25 cellular contexts compared by ENCODE assay signal in genomic region chr19:45307361-45307760, GRCh38. TPM values are rescaled to one million over a fixed set of nuclear protein-coding genes. Genes with fewer than 3 reads are reported as not detected.
DNase-seq lines count a peak whose midpoint lies in the region; ATAC-seq, FAIRE-seq and TF ChIP-seq lines count a peak whose summit lies in the region.
"Had no signal": no experiment of that assay in that cellular context is flagged by ENCODE, and none has a peak within 500 bp of the region (broad histone marks: within the 10 kb centered on the region; RNA-seq: fewer than 3 reads in every experiment).

No MANE protein-coding gene starts in this region.

- peak overlapping the region; percentile 15; the same call in 1 of the 2 replicates for H4K8ac ChIP-seq in H1 (ENCODE audit: extremely low read depth, insufficient read depth, low read length)

- no peak for TF ChIP-seq EP300 in H1 (IDR thresholded peaks at IDR 0.05; ENCODE audit: borderline replicate concordance in 1 of 2, low read depth in 2 of 2, low read length in 2 of 2)

- H4K20me1 ChIP-seq in H1 (replicated peaks in 1 of 2; ENCODE audit: control insufficient read depth in 1 of 2, insufficient read depth in 2 of 2, low read length in 2 of 2) (no peaks in the 10 kb centered on the region), osteoblast (ENCODE audit: insufficient read depth, low read length) (peaks cover 3% of the 10 kb centered on the region)

- H3K79me1 ChIP-seq in H1 (ENCODE audit: low read depth, low read length) = no peaks in the 10 kb centered on the region

- DNase-seq in cardiac muscle cell (ENCODE audit: low read depth in 1 of 2, low spot score in 1 of 2) = no peak
- no peak for DNase-seq in heart right ventricle
- DNase-seq in H1 (ENCODE audit: low read depth in 1 of 2, low spot score in 2 of 2) = no peak
- DNase-seq in osteoblast (ENCODE audit: insufficient read length, low spot score, missing footprints) = peak; percentile 41
- DNase-seq in erythroblast (lab: John Stamatoyannopoulos, UW) = no peak
- DNase-seq in adrenal gland = no peak
- no peak for DNase-seq in kidney tubule cell (ENCODE audit: low spot score)
- DNase-seq: AML-193; CD4-positive, alpha-beta T cell; CD8-positive, alpha-beta memory T cell; DMS 273 treated with DMSO at 0.1 percent for 48 hours; DMS79; GDM1; HFFc6 had no signal

- ATAC-seq in heart right ventricle = no peak

- H3K79me2 ChIP-seq in H1 (ENCODE audit: control insufficient read depth in 1 of 2, insufficient read depth in 2 of 2, low read length in 2 of 2) = no peaks in the 10 kb centered on the region
- H3K79me2 ChIP-seq in osteoblast (ENCODE audit: insufficient read depth, low read length) = no peaks in the 10 kb centered on the region

- intact Hi-C loops in heart right ventricle (cut with DNase I) (no loop called here), adrenal gland (cut with DNase I) (no loop called here)

- H2AFZ ChIP-seq in H1 (ENCODE audit: low read length) (no peak overlapping the region), osteoblast (ENCODE audit: low read length) (no peak overlapping the region)
- H2AFZ ChIP-seq: GM23338 had no signal

- no peak overlapping the region for H4K5ac ChIP-seq in H1 (ENCODE audit: insufficient read length, low read depth, low read length)

- no peak overlapping the region for H2BK120ac ChIP-seq in H1 (replicated peaks; ENCODE audit: low read depth, low read length)

- H3K36me3 ChIP-seq in cardiac muscle cell (no peaks in the 10 kb centered on the region), heart right ventricle (peaks cover 0 to 75% (median 4%) of the 10 kb centered on the region in 9 donors), H1 (ENCODE audit: control insufficient read depth in 2 of 4, insufficient read depth in 4 of 4, low read length in 3 of 4) (no peaks in the 10 kb centered on the region; a peak in 1 of 8 replicates), osteoblast (ENCODE audit: insufficient read depth, low read length) (no peaks in the 10 kb centered on the region), skeletal muscle tissue (ENCODE audit: control insufficient read depth in 3 of 3, insufficient read depth in 3 of 3, low read length in 3 of 3) (peaks cover 45 to 61% (median 52%) of the 10 kb centered on the region in 3 donors), adrenal gland (replicated peaks in 1 of 2) (no peaks in the 10 kb centered on the region)
- H3K36me3 ChIP-seq: BE2C, HAP-1 had no signal

- no peak overlapping the region for H3K4ac ChIP-seq in H1 (replicated peaks; ENCODE audit: insufficient read length, low read depth, low read length)

- H3K27ac ChIP-seq in cardiac muscle cell (peak overlapping the region; percentile 10), heart right ventricle (no peak overlapping the region), H1 (ENCODE audit: low read depth, low read length) (no peak overlapping the region), osteoblast (ENCODE audit: low read depth, low read length) (no peak overlapping the region), skeletal muscle tissue (ENCODE audit: low read depth, low read length) (peak overlapping the region; percentile 57), adrenal gland (no peak overlapping the region)
- H3K27ac ChIP-seq: 22Rv1; BLaER1 treated with 17β-estradiol and CSF1 and Interleukin-3, amounts not matched to agents 10 nM and 100 nM had no signal

- FAIRE-seq in H1 (lab: Jason Lieb, UNC) = no peak
- FAIRE-seq: A204.1, D721Med, GM12878, H54 had no signal

- CTCF ChIA-PET in H1 (lab: Charles Lee; ENCODE audit: partially characterized antibody) = interaction anchor here (0.6 to 1.9 kb wide), 5 partner anchors 26 to 110 kb away, joined by 3 to 7 read pairs (median 3); no protein-coding TSS in a partner anchor

- no peaks in the 10 kb centered on the region for H3K9me3 ChIP-seq in cardiac muscle cell (ENCODE audit: low read depth)
- peaks cover 0 to 9% (median 0%) of the 10 kb centered on the region in 11 donors for H3K9me3 ChIP-seq in heart right ventricle
- H3K9me3 ChIP-seq in H1 (ENCODE audit: insufficient read depth in 2 of 2, low read depth in 1 of 2, low read length in 1 of 2) = no peaks in the 10 kb centered on the region
- no peaks in the 10 kb centered on the region for H3K9me3 ChIP-seq in osteoblast (ENCODE audit: low read depth, low read length)
- H3K9me3 ChIP-seq in skeletal muscle tissue (ENCODE audit: control insufficient read depth in 3 of 3, low read length in 3 of 3) = peaks cover 0 to 2% (median 0%) of the 10 kb centered on the region in 3 donors
- H3K9me3 ChIP-seq in adrenal gland (replicated peaks in 1 of 3) = no peaks in the 10 kb centered on the region
- H3K9me3 ChIP-seq: BE2C; BLaER1 treated with 17β-estradiol and CSF1 and Interleukin-3, amounts not matched to agents 10 nM and 100 nM; HAP-1 had no signal

- no peak overlapping the region for H3K9ac ChIP-seq in H1 (replicated peaks in 1 of 4; ENCODE audit: extremely low read depth in 1 of 4, low read depth in 3 of 4, low read length in 3 of 4)
- H3K9ac ChIP-seq in skeletal muscle tissue (ENCODE audit: low read depth in 1 of 3, low read length in 3 of 3) = peak overlapping the region in 1 of 3 donors; percentile 16
- H3K9ac ChIP-seq: BLaER1 treated with 17β-estradiol and CSF1 and Interleukin-3, amounts not matched to agents 10 nM and 100 nM had no signal

- TF ChIP-seq CTCF in cardiac muscle cell (IDR thresholded peaks at IDR 0.05; ENCODE audit: low read depth, low read length) = no peak
- no peak for TF ChIP-seq CTCF in heart right ventricle (IDR thresholded peaks at IDR 0.05)
- no peak for TF ChIP-seq CTCF in H1 (IDR thresholded peaks at IDR 0.05; ENCODE audit: control extremely low read depth in 1 of 3, insufficient read depth in 1 of 3, low read depth in 1 of 3, low read length in 3 of 3)
- TF ChIP-seq CTCF in osteoblast (IDR thresholded peaks at IDR 0.05; ENCODE audit: extremely low read depth, low read depth, low read length) = no peak
- TF ChIP-seq CTCF in adrenal gland (IDR thresholded peaks at IDR 0.05) = no peak

- no peak overlapping the region for H2BK5ac ChIP-seq in H1 (ENCODE audit: low read depth, low read length)

- no peak overlapping the region for H3K4me3 ChIP-seq in cardiac muscle cell
- H3K4me3 ChIP-seq in heart right ventricle = no peak overlapping the region
- no peak overlapping the region for H3K4me3 ChIP-seq in H1 (ENCODE audit: extremely low read depth in 1 of 4, insufficient read depth in 2 of 4, low read depth in 3 of 4, low read length in 4 of 4)
- H3K4me3 ChIP-seq in osteoblast (ENCODE audit: insufficient read depth, low read length) = no peak overlapping the region
- peak overlapping the region in 1 of 3 donors; percentile 6 for H3K4me3 ChIP-seq in skeletal muscle tissue (ENCODE audit: low read length in 3 of 3)
- no peak overlapping the region for H3K4me3 ChIP-seq in adrenal gland
- H3K4me3 ChIP-seq: BLaER1 treated with 17β-estradiol and CSF1 and Interleukin-3, amounts not matched to agents 10 nM and 100 nM; GM12878; GM23338; HAP-1 had no signal

- H2BK20ac ChIP-seq in H1 (ENCODE audit: low read length) = no peak overlapping the region

- no peak overlapping the region for H4K91ac ChIP-seq in H1 (replicated peaks; ENCODE audit: insufficient read length, low read length)

- TF ChIP-seq POLR2A in H1 (IDR thresholded peaks at IDR 0.05; ENCODE audit: control extremely low read depth in 1 of 2, low read depth in 2 of 2, low read length in 2 of 2) (no peak), erythroblast (IDR thresholded peaks at IDR 0.05; ENCODE audit: low read length) (no peak), adrenal gland (IDR thresholded peaks at IDR 0.05) (no peak)

- no peak overlapping the region for H3K14ac ChIP-seq in H1 (ENCODE audit: insufficient read length)

- H2AK5ac ChIP-seq in H1 (ENCODE audit: low read depth, low read length) = no peak overlapping the region

- WGBS in heart right ventricle, 2 donors = 89 to 92% methylated on average over 19 of the region's 19 CpGs
- 90% methylated on average over 19 of the region's 19 CpGs; no CpG with 5 or more reads in 1 of the 2 experiments for WGBS in H1 (ENCODE audit: extremely low coverage in 1 of 2, insufficient coverage in 1 of 2, insufficient read length in 1 of 2, insufficient replicate concordance in 2 of 2, low coverage in 1 of 2, low lambda C conversion rate in 2 of 2, missing lambda C conversion rate in 1 of 2), 2 experiments
- WGBS in adrenal gland, 4 donors = 78 to 89% (median 86%) methylated on average over 13 to 19 of the region's 19 CpGs

- H3K23ac ChIP-seq in H1 (ENCODE audit: insufficient read length) = no peak overlapping the region

- H3K27me3 ChIP-seq in cardiac muscle cell = no peaks in the 10 kb centered on the region
- no peaks in the 10 kb centered on the region for H3K27me3 ChIP-seq in heart right ventricle
- H3K27me3 ChIP-seq in H1 (replicated peaks in 1 of 4; ENCODE audit: control insufficient read depth in 3 of 4, extremely low read depth in 1 of 4, insufficient read depth in 3 of 4, low read length in 3 of 4) = peaks cover 0 to 13% (median 11%) of the 10 kb centered on the region in 4 experiments; a peak in 3 of 7 replicates
- H3K27me3 ChIP-seq in osteoblast (ENCODE audit: insufficient read depth, low read length) = no peaks in the 10 kb centered on the region
- H3K27me3 ChIP-seq in skeletal muscle tissue (ENCODE audit: control insufficient read depth in 3 of 3, insufficient read depth in 3 of 3, low read length in 3 of 3) = no peaks in the 10 kb centered on the region
- H3K27me3 ChIP-seq in adrenal gland = no peaks in the 10 kb centered on the region
- H3K27me3 ChIP-seq: BE2C; BLaER1 treated with 17β-estradiol and CSF1 and Interleukin-3, amounts not matched to agents 10 nM and 100 nM had no signal

- no peaks in the 10 kb centered on the region for H3K23me2 ChIP-seq in H1 (ENCODE audit: low read depth, low read length)

- TF ChIP-seq RAD21 in H1 (IDR thresholded peaks at IDR 0.05 in 1 of 2, conservative IDR thresholded peaks at IDR 0.05 in 1 of 2; ENCODE audit: low read depth in 2 of 2, low read length in 2 of 2) = no peak

- no peaks in the 10 kb centered on the region for H3K4me1 ChIP-seq in cardiac muscle cell (ENCODE audit: low read depth)
- peaks cover 0 to 40% (median 3%) of the 10 kb centered on the region in 9 donors for H3K4me1 ChIP-seq in heart right ventricle
- no peaks in the 10 kb centered on the region; a peak in 2 of 7 replicates for H3K4me1 ChIP-seq in H1 (replicated peaks in 1 of 4; ENCODE audit: control insufficient read depth in 3 of 4, insufficient read depth in 4 of 4, low read length in 3 of 4)
- peaks cover 3% of the 10 kb centered on the region for H3K4me1 ChIP-seq in osteoblast (ENCODE audit: insufficient read depth, low read length)
- H3K4me1 ChIP-seq in skeletal muscle tissue (ENCODE audit: control insufficient read depth in 3 of 3, insufficient read depth in 3 of 3, low read length in 3 of 3) = peaks cover 24 to 35% (median 29%) of the 10 kb centered on the region in 3 donors
- H3K4me1 ChIP-seq in adrenal gland (replicated peaks in 1 of 2) = no peaks in the 10 kb centered on the region
- H3K4me1 ChIP-seq: HAP-1 had no signal

- no peak overlapping the region for H2BK15ac ChIP-seq in H1 (ENCODE audit: low read length)

- POLR2A ChIA-PET in H1 (lab: Charles Lee; ENCODE audit: partially characterized antibody) = interaction anchor here (1.0 to 2.1 kb wide), 5 partner anchors 19 to 215 kb away, joined by 3 to 6 read pairs (median 3); partner anchors contain the start of gene PPP1R37

- H3K56ac ChIP-seq in H1 (replicated peaks; ENCODE audit: insufficient read length, low read depth, low read length) = no peak overlapping the region

- 0 out of 2 replicates have a peak overlapping the region, but pooled peaks have one; percentile 27 for H2BK12ac ChIP-seq in H1 (ENCODE audit: low read depth, low read length)

- H3K4me2 ChIP-seq in H1 (ENCODE audit: insufficient read depth in 1 of 2, low read depth in 2 of 2, low read length in 2 of 2) (no peak overlapping the region), osteoblast (ENCODE audit: insufficient read depth, low read length) (no peak overlapping the region)
- H3K4me2 ChIP-seq: BLaER1 treated with 17β-estradiol and CSF1 and Interleukin-3, amounts not matched to agents 10 nM and 100 nM; GM23338 had no signal

- no peak overlapping the region for H3K18ac ChIP-seq in H1 (ENCODE audit: extremely low read depth, low read length)

RNA-seq across cellular contexts. Expression of gene CKM, which starts 15.3 kb away (rescaled TPM):
- total RNA-seq in cardiac muscle cell = 406 and 481 TPM in 2 replicates
- polyA plus RNA-seq in cardiac muscle cell = 441 and 529 TPM in 2 replicates
- total RNA-seq in heart right ventricle = 1,000 to 10,000 TPM; 3,088 to 7,765 (median 4,540) TPM
- 1,000 to 10,000 TPM; 2,078 to 4,353 TPM for polyA plus RNA-seq in heart right ventricle
- not detected in 2 replicates for total RNA-seq in H1 (2021; fragmentation: NEBNext Ultra II Directional; extraction: Animal tissue kit (Norgen Biotek cat#: 25700))
- 0.08 and 0.09 TPM in 2 replicates for polyA plus RNA-seq in H1 (2011; rRNA removed)
- polyA plus RNA-seq in H1 (2011; cell fraction: cytosol; rRNA removed) = 0.09 TPM
- 0.06 TPM for polyA plus RNA-seq in H1 (2011; cell fraction: nucleus; rRNA removed)
- 0.13 to 0.28 TPM in 2 of 4 replicates, not detected in the others for polyA plus RNA-seq in H1 (2012, experiment 1 of 2)
- 0.09 TPM for polyA plus RNA-seq in H1 (2012, experiment 2 of 2)
- polyA plus RNA-seq in H1 (2013, experiment 1 of 2) = 0.06 TPM
- polyA plus RNA-seq in H1 (2013, experiment 2 of 2) = 0.06 TPM
- polyA minus RNA-seq in H1 (2011; rRNA and poly(A)+ RNA removed) = not detected in 2 replicates
- polyA minus RNA-seq in H1 (2011; cell fraction: cytosol; rRNA and poly(A)+ RNA removed) = not detected
- not detected for polyA minus RNA-seq in H1 (2011; cell fraction: nucleus; rRNA and poly(A)+ RNA removed)
- total RNA-seq in osteoblast = under 0.01 and 0.36 TPM in 2 replicates
- total RNA-seq in skeletal muscle tissue = 3,746 TPM
- 10 to 100 TPM in 1 of 8 donors, 1 to 10 TPM in 1, under 1 TPM in 1, not detected in 5; 0.39 to 51.3 (median 1.3) TPM for total RNA-seq in adrenal gland
- polyA plus RNA-seq in adrenal gland = 1 to 10 TPM in 2 of 3 donors, not detected in 1; 1.5 to 2.7 TPM
- total RNA-seq: CD4-positive, alpha-beta T cell; CD8-positive, alpha-beta memory T cell; GM23338; HFFc6 had no signal
- polyA plus RNA-seq: GM23338 had no signal

RNA-seq across cellular contexts. Expression of gene KLC3, which starts 33.2 kb away (rescaled TPM):
- total RNA-seq in cardiac muscle cell (2.4 and 4.0 TPM in 2 replicates), heart right ventricle (under 1 TPM in 2 of 10 donors, not detected in 8; 0.14 TPM), osteoblast (0.29 and 0.72 TPM in 2 replicates), skeletal muscle tissue (0.52 TPM), adrenal gland (under 1 TPM in 2 of 8 donors, not detected in 6; 0.28 to 0.30 TPM)
- polyA plus RNA-seq in cardiac muscle cell (1.8 and 3.7 TPM in 2 replicates), heart right ventricle (under 1 TPM in 1 of 2 donors, not detected in 1; 0.16 TPM), H1 (2011; rRNA removed) (1.3 and 2.4 TPM in 2 replicates), adrenal gland (under 1 TPM in 2 of 3 donors, not detected in 1; 0.16 to 0.17 TPM)
- total RNA-seq in H1 (2021; fragmentation: NEBNext Ultra II Directional; extraction: Animal tissue kit (Norgen Biotek cat#: 25700)) = 2.8 and 3.2 TPM in 2 replicates
- 2.7 TPM for polyA plus RNA-seq in H1 (2011; cell fraction: cytosol; rRNA removed)
- 3.0 TPM for polyA plus RNA-seq in H1 (2011; cell fraction: nucleus; rRNA removed)
- polyA plus RNA-seq in H1 (2012, experiment 1 of 2) = 0.50 to 1.9 TPM (median 1.8 TPM) in 4 replicates
- 2.0 TPM for polyA plus RNA-seq in H1 (2012, experiment 2 of 2)
- 3.0 TPM for polyA plus RNA-seq in H1 (2013, experiment 1 of 2)
- 2.4 TPM for polyA plus RNA-seq in H1 (2013, experiment 2 of 2)
- 0.41 and 0.50 TPM in 2 replicates for polyA minus RNA-seq in H1 (2011; rRNA and poly(A)+ RNA removed)
- polyA minus RNA-seq in H1 (2011; cell fraction: cytosol; rRNA and poly(A)+ RNA removed) = 1.0 TPM
- 1.00 TPM for polyA minus RNA-seq in H1 (2011; cell fraction: nucleus; rRNA and poly(A)+ RNA removed)
- total RNA-seq: CD4-positive, alpha-beta T cell; CD8-positive, alpha-beta memory T cell; HFFc6 had no signal
- polyA plus RNA-seq: CD14-positive monocyte; CD8-positive, alpha-beta memory T cell had no signal

RNA-seq across cellular contexts. Expression of gene MARK4, which starts 56.3 kb away (rescaled TPM):
- total RNA-seq in cardiac muscle cell (65.3 and 135 TPM in 2 replicates), heart right ventricle (10 to 100 TPM; 24.8 to 45.3 (median 33.7) TPM), osteoblast (16.2 and 18.1 TPM in 2 replicates), skeletal muscle tissue (15.7 TPM), adrenal gland (10 to 100 TPM; 12.6 to 41.9 (median 26.6) TPM)
- polyA plus RNA-seq in cardiac muscle cell (21.0 and 42.0 TPM in 2 replicates), heart right ventricle (10 to 100 TPM; 13.8 to 21.4 TPM), H1 (2011; rRNA removed) (12.3 and 22.4 TPM in 2 replicates), adrenal gland (10 to 100 TPM; 19.1 to 53.3 (median 28.8) TPM)
- 46.8 and 49.8 TPM in 2 replicates for total RNA-seq in H1 (2021; fragmentation: NEBNext Ultra II Directional; extraction: Animal tissue kit (Norgen Biotek cat#: 25700))
- 11.8 TPM for polyA plus RNA-seq in H1 (2011; cell fraction: cytosol; rRNA removed)
- polyA plus RNA-seq in H1 (2011; cell fraction: nucleus; rRNA removed) = 25.0 TPM
- 37.1 to 48.7 TPM (median 42.2 TPM) in 4 replicates for polyA plus RNA-seq in H1 (2012, experiment 1 of 2)
- 29.4 TPM for polyA plus RNA-seq in H1 (2012, experiment 2 of 2)
- polyA plus RNA-seq in H1 (2013, experiment 1 of 2) = 22.0 TPM
- 21.6 TPM for polyA plus RNA-seq in H1 (2013, experiment 2 of 2)
- 27.3 and 30.2 TPM in 2 replicates for polyA minus RNA-seq in H1 (2011; rRNA and poly(A)+ RNA removed)
- polyA minus RNA-seq in H1 (2011; cell fraction: cytosol; rRNA and poly(A)+ RNA removed) = 26.7 TPM
- polyA minus RNA-seq in H1 (2011; cell fraction: nucleus; rRNA and poly(A)+ RNA removed) = 19.4 TPM

Comparison
In these comparisons a context has a peak if more than half of its experiments do, and no peak if none do; other contexts are left out.
1. H3K27ac ChIP-seq: peak in cardiac muscle cell (single experiment) and skeletal muscle tissue (single experiment); none in heart right ventricle (0 of 10), H1 (single experiment), osteoblast (single experiment) and adrenal gland (0 of 5).